15 cellular contexts compared by ENCODE assay signal in genomic region chr19:1676351-1677266, GRCh38. TPM values are rescaled to one million over a fixed set of nuclear protein-coding genes. Genes with fewer than 3 reads are reported as not detected.
DNase-seq lines count a peak whose midpoint lies in the region; FAIRE-seq and TF ChIP-seq lines count a peak whose summit lies in the region.
"Had no signal": no experiment of that assay in that cellular context is flagged by ENCODE, and none has a peak within 500 bp of the region (broad histone marks: within the 10 kb centered on the region; RNA-seq: fewer than 3 reads in every experiment).

No MANE protein-coding gene starts in this region.

- H4K20me1 ChIP-seq in hepatocyte (ENCODE audit: insufficient read depth, poor library complexity, severe bottlenecking): no peaks in the 10 kb centered on the region

- H3K23ac ChIP-seq in neuronal stem cell (ENCODE audit: low read depth, low read length, poor library complexity): peak overlapping the region; percentile 37

- H3K4me2 ChIP-seq in hepatocyte (peak overlapping the region; percentile 75), neuronal stem cell (ENCODE audit: insufficient read depth, low read length, poor library complexity, severe bottlenecking) (no peak overlapping the region)

- H2AFZ ChIP-seq in hepatocyte (no peak overlapping the region), neuronal stem cell (ENCODE audit: low read length) (no peak overlapping the region)

- H3K14ac ChIP-seq in neuronal stem cell (ENCODE audit: low read length): no peak overlapping the region

- H3K9me3 ChIP-seq in HUES64 (ENCODE audit: insufficient read depth, low read depth, low read length) (no peaks in the 10 kb centered on the region), hepatocyte (ENCODE audit: low read depth) (no peaks in the 10 kb centered on the region), neuronal stem cell (replicated peaks in 1 of 2; ENCODE audit: control insufficient read depth in 2 of 2, insufficient read depth in 1 of 2, low read depth in 1 of 2, low read length in 2 of 2) (no peaks in the 10 kb centered on the region)
- H3K9me3 ChIP-seq: Caco-2, SJSA1 had no signal

- H3K27ac ChIP-seq in HUES64 (ENCODE audit: low read depth, low read length): no peak overlapping the region
- H3K27ac ChIP-seq in hepatocyte: no peak overlapping the region
- no peak overlapping the region for H3K27ac ChIP-seq in neuronal stem cell (replicated peaks; ENCODE audit: low read length)
- H3K27ac ChIP-seq: RWPE1, SJSA1 had no signal

- no peaks in the 10 kb centered on the region for H3K79me2 ChIP-seq in hepatocyte

- WGBS in HUES64: 51% methylated on average over 27 of the region's 27 CpGs
- 73% methylated on average over 25 of the region's 27 CpGs for WGBS in hepatocyte (ENCODE audit: low lambda C conversion rate, missing lambda C conversion rate)
- WGBS in neuronal stem cell (ENCODE audit: extremely low coverage in 2 of 2, insufficient read length in 2 of 2, insufficient replicate concordance in 1 of 2), 2 donors: no CpG with 5 or more reads among the region's 27 CpGs

- no peaks in the 10 kb centered on the region for H3K79me1 ChIP-seq in neuronal stem cell (ENCODE audit: low read depth, low read length)

- H2AK5ac ChIP-seq in neuronal stem cell (ENCODE audit: low read depth, low read length): no peak overlapping the region

- H3K4me1 ChIP-seq in HUES64 (ENCODE audit: insufficient read depth, low read length) (no peaks in the 10 kb centered on the region), hepatocyte (ENCODE audit: insufficient read depth) (peaks cover 8% of the 10 kb centered on the region), neuronal stem cell (ENCODE audit: control insufficient read depth in 2 of 2, insufficient read depth in 1 of 2, low read depth in 1 of 2, low read length in 2 of 2) (peaks cover 0 to 5% of the 10 kb centered on the region in 2 donors)
- H3K4me1 ChIP-seq: Caco-2 had no signal

- H3K27me3 ChIP-seq in H7 (ENCODE audit: control insufficient read depth, insufficient read depth, low read length) (peaks cover 54% of the 10 kb centered on the region), HUES64 (ENCODE audit: insufficient read depth, low read length) (peaks cover 69% of the 10 kb centered on the region), hepatocyte (peaks cover 41% of the 10 kb centered on the region), neuronal stem cell (ENCODE audit: control insufficient read depth in 3 of 3, insufficient read depth in 3 of 3, low read depth in 1 of 3, low read length in 3 of 3) (peaks cover 9 to 52% (median 52%) of the 10 kb centered on the region in 3 experiments)

- H3K36me3 ChIP-seq in H7 (replicated peaks; ENCODE audit: control insufficient read depth, insufficient read depth, low read length) (no peaks in the 10 kb centered on the region), HUES64 (ENCODE audit: insufficient read depth, low read length) (no peaks in the 10 kb centered on the region), hepatocyte (replicated peaks; ENCODE audit: insufficient read depth, low read depth) (no peaks in the 10 kb centered on the region), neuronal stem cell (replicated peaks in 1 of 2; ENCODE audit: control insufficient read depth in 2 of 2, insufficient read depth in 2 of 2, low read length in 2 of 2) (no peaks in the 10 kb centered on the region)
- H3K36me3 ChIP-seq: SJSA1 had no signal

- no peak overlapping the region for H4K8ac ChIP-seq in neuronal stem cell (ENCODE audit: low read depth, low read length)

- no peak for FAIRE-seq in H54 (lab: Jason Lieb, UNC)

- no peak overlapping the region for H3K4ac ChIP-seq in neuronal stem cell (ENCODE audit: low read length)

- H4K91ac ChIP-seq in neuronal stem cell (ENCODE audit: low read depth, low read length, poor library complexity): no peak overlapping the region

- H2BK5ac ChIP-seq in neuronal stem cell (ENCODE audit: low read length): no peak overlapping the region

- H2BK12ac ChIP-seq in neuronal stem cell (ENCODE audit: low read length): peak overlapping the region; percentile 14

- no peak for TF ChIP-seq POLR2A in H54 (IDR thresholded peaks at IDR 0.05; ENCODE audit: low read depth, low read length)

- no peak for TF ChIP-seq CTCF in hepatocyte (IDR thresholded peaks at IDR 0.05; ENCODE audit: poor library complexity)

- no peak overlapping the region for H2BK15ac ChIP-seq in neuronal stem cell (ENCODE audit: low read length)

- H3K4me3 ChIP-seq in H7 (ENCODE audit: insufficient read depth, low read depth, low read length): no peak overlapping the region
- peak overlapping the region; percentile 36 for H3K4me3 ChIP-seq in HUES64 (ENCODE audit: low read length)
- H3K4me3 ChIP-seq in hepatocyte: no peak overlapping the region
- H3K4me3 ChIP-seq in neuronal stem cell (ENCODE audit: low read length in 2 of 2): no peak overlapping the region
- H3K4me3 ChIP-seq: SJSA1 had no signal

- peak overlapping the region; percentile 19 for H2BK120ac ChIP-seq in neuronal stem cell (ENCODE audit: low read depth, low read length)

- H3K9ac ChIP-seq in HUES64 (ENCODE audit: low read depth, low read length) (no peak overlapping the region), neuronal stem cell (ENCODE audit: low read depth, low read length, poor library complexity) (no peak overlapping the region)

- DNase-seq in H7 (peak; percentile 51), hepatocyte (ENCODE audit: low spot score) (no peak), neuronal stem cell (ENCODE audit: low spot score) (no peak), amygdala (lab: John Stamatoyannopoulos, UW) (no peak), H54 (ENCODE audit: insufficient read length, low spot score) (no peak), DMS114 treated with DMSO at 0.1 percent for 48 hours (lab: John Stamatoyannopoulos, UW; ENCODE audit: unreplicated experiment) (no peak)
- DNase-seq: Caco-2; CD4-positive, CD25-positive, alpha-beta regulatory T cell; EL; NCI-H1417; NCI-H2029; NCI-H748 treated with DMSO at 0.1 percent for 48 hours had no signal

- H3K18ac ChIP-seq in neuronal stem cell (ENCODE audit: low read length): no peak overlapping the region

- no peaks in the 10 kb centered on the region for H3K9me2 ChIP-seq in hepatocyte (replicated peaks; ENCODE audit: insufficient read depth)

RNA-seq across cellular contexts. Expression of gene TCF3, which starts 24.2 kb away (rescaled TPM):
- 277 and 293 TPM in 2 replicates for total RNA-seq in H7 (2014; rRNA removed; shearing (Covaris generic))
- 187 TPM for polyA plus RNA-seq in HUES64 (2013, experiment 1 of 2)
- polyA plus RNA-seq in HUES64 (2013, experiment 2 of 2): 190 TPM
- 67.9 and 76.7 TPM in 2 replicates for total RNA-seq in hepatocyte
- polyA plus RNA-seq in hepatocyte: 93.7 and 125 TPM in 2 replicates
- 333 TPM for polyA plus RNA-seq in neuronal stem cell (2013, experiment 1 of 2)
- 334 TPM for polyA plus RNA-seq in neuronal stem cell (2013, experiment 2 of 2)
